11 cellular contexts compared by ENCODE assay signal in genomic region chr10:22931948-22932347, GRCh38. TPM values are rescaled to one million over a fixed set of nuclear protein-coding genes. Genes with fewer than 3 reads are reported as not detected.
DNase-seq lines count a peak whose midpoint lies in the region; ATAC-seq and TF ChIP-seq lines count a peak whose summit lies in the region.
"Had no signal": no experiment of that assay in that cellular context is flagged by ENCODE, and none has a peak within 500 bp of the region (broad histone marks: within the 10 kb centered on the region; RNA-seq: fewer than 3 reads in every experiment).

No MANE protein-coding gene starts in this region.

- CTCF ChIA-PET in A673 (lab: Charles Lee), result no interaction called here

- POLR2A ChIA-PET in A673 (lab: Charles Lee; ENCODE audit: low non-redundant PET), result no interaction called here

- no peaks in the 10 kb centered on the region for H3K36me3 ChIP-seq in A673 (ENCODE audit: insufficient read depth, low read length, poor library complexity, severe bottlenecking)
- H3K36me3 ChIP-seq: lower lobe of right lung had no signal

- peak; percentile 16 for DNase-seq in A673 (ENCODE audit: low spot score)
- peak; percentile 32 to 86 for DNase-seq in cardiac fibroblast (ENCODE audit: low read depth in 2 of 2)
- DNase-seq in NCI-H524 treated with DMSO at 0.1 percent for 48 hours (lab: John Stamatoyannopoulos, UW), result no peak
- DNase-seq in NCI-H1694 treated with DMSO at 0.1 percent for 48 hours (lab: John Stamatoyannopoulos, UW), result no peak
- no peak for DNase-seq in NCI-H187 treated with DMSO at 0.1 percent for 48 hours (lab: John Stamatoyannopoulos, UW)
- DNase-seq: lower lobe of right lung, NCI-H510A, T-helper 9 cell had no signal

- H3K27ac ChIP-seq in A673 (ENCODE audit: low read depth, low read length, poor library complexity, severe bottlenecking), result no peak overlapping the region
- H3K27ac ChIP-seq: lower lobe of right lung had no signal

- TF ChIP-seq CTCF in A673 (conservative IDR thresholded peaks at IDR 0.05; ENCODE audit: low read depth, low read length) (no peak), cardiac fibroblast (IDR thresholded peaks at IDR 0.05; ENCODE audit: low read depth, low read length) (no peak)

- H3K4me3 ChIP-seq in A673 (ENCODE audit: low read depth, low read length, poor library complexity, severe bottlenecking), result no peak overlapping the region
- H3K4me3 ChIP-seq in cardiac fibroblast (replicated peaks in 1 of 2; ENCODE audit: low read depth in 2 of 2, low read length in 2 of 2), result no peak overlapping the region
- H3K4me3 ChIP-seq: lower lobe of right lung had no signal

- no peaks in the 10 kb centered on the region for H3K9me3 ChIP-seq in A673 (ENCODE audit: low read depth, low read length, poor library complexity, severe bottlenecking)
- H3K9me3 ChIP-seq: lower lobe of right lung had no signal

- peaks cover 10% of the 10 kb centered on the region for H3K4me1 ChIP-seq in A673 (ENCODE audit: insufficient read depth, low read length, poor library complexity, severe bottlenecking)

- H3K27me3 ChIP-seq in A673 (replicated peaks; ENCODE audit: insufficient read depth, low read depth, low read length, poor library complexity), result peaks cover 6% of the 10 kb centered on the region

- intact Hi-C loops in A673 (cut with micrococcal nuclease; ENCODE audit: unreplicated experiment), result no loop called here

- ATAC-seq in GM19463 (IDR thresholded peaks at IDR 0.05; ENCODE audit: unreplicated experiment), result peak; percentile 45
- ATAC-seq in HG03457 (IDR thresholded peaks at IDR 0.05; ENCODE audit: unreplicated experiment), result peak; percentile 65
- no peak for ATAC-seq in HG03521 (IDR thresholded peaks at IDR 0.05; ENCODE audit: unreplicated experiment)
- ATAC-seq: lower lobe of right lung had no signal

- no TSS peak for BruUV-seq in A673 (replicated peaks; lab: Mats Ljungman, UMichigan)

RNA-seq across cellular contexts. Expression of gene ARMC3, which starts 4.1 kb away (rescaled TPM):
- total RNA-seq in A673 (2021), result not detected in 2 replicates

Comparison
In these comparisons a context has a peak if more than half of its experiments do, and no peak if none do; other contexts are left out.
1. DNase-seq: peak in A673 (single experiment) and cardiac fibroblast (2 of 2); none in NCI-H524 treated with DMSO at 0.1 percent for 48 hours (single experiment), NCI-H1694 treated with DMSO at 0.1 percent for 48 hours (single experiment) and NCI-H187 treated with DMSO at 0.1 percent for 48 hours (single experiment).